Comparison of ENCODE assay signal across 8 cellular contexts in the genomic region with DNA sequence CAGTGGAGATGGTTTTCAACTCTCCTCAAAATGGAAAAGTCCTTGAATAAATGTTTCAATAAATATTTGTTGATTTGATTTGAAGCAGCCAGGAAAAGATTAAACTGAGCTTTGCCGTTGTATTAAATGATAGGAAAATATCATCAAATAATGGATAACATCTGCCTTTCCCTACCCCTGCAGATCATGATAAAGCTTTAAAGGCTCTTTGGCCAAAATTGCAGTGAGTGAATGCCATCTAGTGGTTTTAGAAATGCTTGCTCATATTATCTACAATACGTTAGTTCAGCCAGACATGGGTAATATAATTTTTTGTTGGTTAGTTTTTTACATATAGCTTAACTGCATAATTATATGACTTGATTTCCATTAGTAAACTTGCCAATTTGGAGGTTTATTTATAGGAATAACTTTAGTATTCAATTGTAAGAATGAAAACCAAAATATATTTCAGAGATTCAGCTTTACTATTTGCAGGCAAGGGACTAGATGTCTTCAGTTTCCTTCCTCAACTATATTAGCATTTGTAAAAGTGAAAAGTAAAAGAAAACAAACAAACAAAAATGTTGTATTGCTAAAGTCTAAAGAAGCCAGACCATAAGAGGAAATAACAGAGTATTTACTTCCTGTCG.
DNase-seq lines count a peak whose midpoint lies in the region; ATAC-seq, FAIRE-seq and TF ChIP-seq lines count a peak whose summit lies in the region.

No MANE protein-coding gene starts in this region.

- H3K27ac ChIP-seq in Karpas-422 (ENCODE audit: low read length) (no peak overlapping the region), pancreas (no peak overlapping the region), sigmoid colon (no peak overlapping the region)

- H2AFZ ChIP-seq in Karpas-422 (ENCODE audit: low read length), result no peak overlapping the region

- no peaks in the 10 kb centered on the region for H3K9me2 ChIP-seq in Karpas-422 (replicated peaks; ENCODE audit: insufficient read depth, low read length)

- no peak overlapping the region for H3K4me2 ChIP-seq in Karpas-422 (ENCODE audit: low read depth, low read length, poor library complexity, severe bottlenecking)

- peak; percentile 25 for FAIRE-seq in D721Med (lab: Jason Lieb, UNC)
- FAIRE-seq in RCC 7860 (lab: Jason Lieb, UNC), result no peak
- peak; percentile 87 for FAIRE-seq in pancreas (lab: Jason Lieb, UNC)

- H3K27me3 ChIP-seq in Karpas-422 (ENCODE audit: low read length) (no peaks in the 10 kb centered on the region; the same call in 1 of the 2 replicates), pancreas (no peaks in the 10 kb centered on the region), sigmoid colon (no peaks in the 10 kb centered on the region), MG63 (peaks cover 12% of the 10 kb centered on the region; the same call in 1 of the 2 replicates)

- 19 to 29% methylated on average over 3 of the region's 3 CpGs for WGBS in pancreas, 2 donors
- 24 to 26% methylated on average over 3 of the region's 3 CpGs for WGBS in sigmoid colon, 2 donors

- no peak for TF ChIP-seq EP300 in sigmoid colon (IDR thresholded peaks at IDR 0.05)

- H3K4me1 ChIP-seq in Karpas-422 (ENCODE audit: low read length) (no peaks in the 10 kb centered on the region), pancreas (no peaks in the 10 kb centered on the region), sigmoid colon (no peaks in the 10 kb centered on the region)

- H3K4me3 ChIP-seq in Karpas-422 (ENCODE audit: low read length) (no peak overlapping the region), pancreas (no peak overlapping the region), sigmoid colon (no peak overlapping the region), MG63 (no peak overlapping the region)

- H3K9ac ChIP-seq in Karpas-422 (ENCODE audit: low read length), result no peak overlapping the region

- intact Hi-C loops in pancreas (cut with DNase I), result no loop called here
- intact Hi-C loops in sigmoid colon (cut with DNase I), result no loop called here

- H3K79me2 ChIP-seq in Karpas-422 (ENCODE audit: low read length), result no peaks in the 10 kb centered on the region

- DNase-seq in D721Med (ENCODE audit: insufficient read length, low spot score) (no peak), Karpas-422 (peak; percentile 90), RCC 7860 (ENCODE audit: low spot score) (peak; percentile 15), pancreas (no peak), sigmoid colon (no peak), MG63 (no peak)

- no peak for TF ChIP-seq POLR2A in sigmoid colon (IDR thresholded peaks at IDR 0.05)

- H4K20me1 ChIP-seq in Karpas-422 (ENCODE audit: insufficient read depth, low read depth, low read length), result no peaks in the 10 kb centered on the region

- H3K9me3 ChIP-seq in Karpas-422 (ENCODE audit: low read length), result no peaks in the 10 kb centered on the region
- H3K9me3 ChIP-seq in pancreas, result no peaks in the 10 kb centered on the region
- H3K9me3 ChIP-seq in sigmoid colon, result no peaks in the 10 kb centered on the region
- H3K9me3 ChIP-seq in MG63, result no peaks in the 10 kb centered on the region

- TF ChIP-seq CTCF in D721Med (IDR thresholded peaks at IDR 0.05; ENCODE audit: insufficient read depth, missing control alignments) (peak; percentile 69), pancreas (IDR thresholded peaks at IDR 0.05) (peak in 3 of 4 donors; percentile 41 to 53 (median 47)), sigmoid colon (IDR thresholded peaks at IDR 0.05) (peak in 1 of 4 experiments; percentile 45)

- no peaks in the 10 kb centered on the region for H3K36me3 ChIP-seq in Karpas-422 (ENCODE audit: insufficient read depth, low read length)
- H3K36me3 ChIP-seq in pancreas, result no peaks in the 10 kb centered on the region
- no peaks in the 10 kb centered on the region for H3K36me3 ChIP-seq in sigmoid colon
- no peaks in the 10 kb centered on the region for H3K36me3 ChIP-seq in MG63

- ATAC-seq in GM19397 (IDR thresholded peaks at IDR 0.05; ENCODE audit: unreplicated experiment) (peak; percentile 67), esophagus mucosa (peak; percentile 42), pancreas (peak in 3 of 4 donors; percentile 77 to 83 (median 79))

Comparison
In these comparisons a context has a peak if more than half of its experiments do, and no peak if none do; other contexts are left out.
1. DNase-seq: peak in Karpas-422 (single experiment) and RCC 7860 (single experiment); none in D721Med (single experiment), pancreas (0 of 6), sigmoid colon (single experiment) and MG63 (single experiment).
2. Peak in every context shown above with its lines, with median percentiles within 50 percentile points of each other: ATAC-seq.